In genomic region chr5:69189162-69190086, GRCh38 we compare ENCODE assay signal across 8 cellular contexts. TPM values are rescaled to one million over a fixed set of nuclear protein-coding genes. Genes with fewer than 3 reads are reported as not detected.
DNase-seq lines count a peak whose midpoint lies in the region; ATAC-seq and TF ChIP-seq lines count a peak whose summit lies in the region.

A gene with protein sequence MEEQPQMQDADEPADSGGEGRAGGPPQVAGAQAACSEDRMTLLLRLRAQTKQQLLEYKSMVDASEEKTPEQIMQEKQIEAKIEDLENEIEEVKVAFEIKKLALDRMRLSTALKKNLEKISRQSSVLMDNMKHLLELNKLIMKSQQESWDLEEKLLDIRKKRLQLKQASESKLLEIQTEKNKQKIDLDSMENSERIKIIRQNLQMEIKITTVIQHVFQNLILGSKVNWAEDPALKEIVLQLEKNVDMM (plus strand): TSS chr5:69189583. CDS start chr5:69189635, 52 bp downstream.

- peak; percentile 83 for TF ChIP-seq POLR2A in erythroblast (IDR thresholded peaks at IDR 0.05; ENCODE audit: low read length)

- no peaks in the 10 kb centered on the region for H3K27me3 ChIP-seq in mucosa of rectum (ENCODE audit: control insufficient read depth in 2 of 2, insufficient read depth in 2 of 2, low read length in 2 of 2)

- no peaks in the 10 kb centered on the region for H3K36me3 ChIP-seq in mucosa of rectum (ENCODE audit: control insufficient read depth in 2 of 2, insufficient read depth in 2 of 2, low read length in 2 of 2)

- DNase-seq in DMS79 (lab: John Stamatoyannopoulos, UW) (peak; percentile 54), KG1 (lab: John Stamatoyannopoulos, UW) (peak; percentile 96), erythroblast (lab: John Stamatoyannopoulos, UW) (peak; percentile 93 to 94)
- DNase-seq in activated T-cell treated with anti-CD3 and anti-CD28 coated beads, Interleukin-2, amount 50 U/mL, for 1 hour, result peak; percentile 92
- DNase-seq in stimulated activated CD8-positive, alpha-beta memory T cell treated with anti-CD3 and anti-CD28 coated beads, Interleukin-4, amount 100 ng/mL, for 48 hours, result peak; percentile 96

- peak within 1 kb of the TSS; percentile 72 to 100 for H3K4me3 ChIP-seq in mucosa of rectum (ENCODE audit: low read length in 2 of 2)

- H3K9ac ChIP-seq in mucosa of rectum (ENCODE audit: low read depth in 1 of 2, low read length in 2 of 2), result peak within 1 kb of the TSS; percentile 59 to 74

- no peaks in the 10 kb centered on the region for H3K9me3 ChIP-seq in mucosa of rectum (ENCODE audit: control insufficient read depth in 2 of 2, low read length in 2 of 2)

- ATAC-seq in GM21737 (IDR thresholded peaks at IDR 0.05; ENCODE audit: unreplicated experiment), result peak; percentile 92

- peak within 1 kb of the TSS; percentile 45 to 69 for H3K27ac ChIP-seq in mucosa of rectum (ENCODE audit: low read depth in 2 of 2, low read length in 2 of 2)

- H3K4me1 ChIP-seq in mucosa of rectum (ENCODE audit: control insufficient read depth in 2 of 2, insufficient read depth in 2 of 2, low read length in 2 of 2), result peaks cover 9% of the 10 kb centered on the region in 2 donors

TF ChIP-seq in PFSK-1, 5 proteins besides CTCF, POLR2A, EP300 and RAD21:
- TF ChIP-seq REST (IDR thresholded peaks at IDR 0.05; ENCODE audit: insufficient read depth in 1 of 2, low read depth in 2 of 2, low read length in 2 of 2) (no peak), SIN3A (IDR thresholded peaks at IDR 0.05; ENCODE audit: borderline replicate concordance, insufficient read depth, low read length) (peak; percentile 70), POLR2AphosphoS5 (IDR thresholded peaks at IDR 0.05; ENCODE audit: low read depth, low read length) (peak; percentile 91), TAF1 (IDR thresholded peaks at IDR 0.05; ENCODE audit: borderline replicate concordance, insufficient read depth, low read length) (peak; percentile 28; the same call in 1 of the 2 replicates), FOXP2 (optimal IDR thresholded peaks at IDR 0.05; ENCODE audit: borderline replicate concordance, extremely low read depth, extremely low read length, insufficient read depth) (peak; percentile 41)

RNA-seq across cellular contexts. Expression of the gene that starts here (rescaled TPM):
- polyA plus RNA-seq in PFSK-1 (2012; ENCODE audit: insufficient read length, low read depth), result 39.7 TPM

Comparison
In these comparisons a context has a peak if more than half of its experiments do, and no peak if none do; other contexts are left out.
1. Peak in every context shown above with its lines: DNase-seq, ATAC-seq, H3K4me3 ChIP-seq and H3K27ac ChIP-seq.